In genomic region chr12:10167588-10167987, GRCh38 we compare ENCODE assay signal across 21 cellular contexts. TPM values are rescaled to one million over a fixed set of nuclear protein-coding genes. Genes with fewer than 3 reads are reported as not detected.
DNase-seq lines count a peak whose midpoint lies in the region; ATAC-seq, FAIRE-seq and TF ChIP-seq lines count a peak whose summit lies in the region.
"Had no signal": no experiment of that assay in that cellular context is flagged by ENCODE, and none has a peak within 500 bp of the region (broad histone marks: within the 10 kb centered on the region; RNA-seq: fewer than 3 reads in every experiment).

No MANE protein-coding gene starts in this region.

- 50 to 62% (median 55%) methylated on average over 5 of the region's 5 CpGs for WGBS in heart left ventricle, 4 donors
- 11% methylated on average over 5 of the region's 5 CpGs for WGBS in HepG2 (ENCODE audit: low lambda C conversion rate)

- TF ChIP-seq CTCF in heart left ventricle (IDR thresholded peaks at IDR 0.05), result no peak
- TF ChIP-seq CTCF in HepG2 (CRISPR knock-in tag; IDR thresholded peaks at IDR 0.05), result no peak
- no peak for TF ChIP-seq CTCF in Calu3 (IDR thresholded peaks at IDR 0.05; ENCODE audit: unreplicated experiment)

- no peaks in the 10 kb centered on the region for H4K20me1 ChIP-seq in HepG2 (ENCODE audit: insufficient read depth, low read length)

- ATAC-seq in heart left ventricle (peak in 3 of 4 donors; percentile 39 to 73 (median 61)), HepG2 (peak; percentile 35; the same call in 2 of the 3 replicates), GM21528 (IDR thresholded peaks at IDR 0.05; ENCODE audit: low FRiP score, unreplicated experiment) (no peak)

- H3K9me3 ChIP-seq in heart left ventricle (no peaks in the 10 kb centered on the region), adipocyte (ENCODE audit: control insufficient read depth, low read length) (no peaks in the 10 kb centered on the region), HepG2 (ENCODE audit: low read length) (no peaks in the 10 kb centered on the region)

- H3K9me3 Mint-ChIP-seq in Calu3 (ENCODE audit: low read depth, unreplicated experiment), result no peaks in the 10 kb centered on the region
- H3K9me3 Mint-ChIP-seq: activated naive CD8-positive, alpha-beta T cell treated with anti-CD3 and anti-CD28 coated beads for 36 hours; central memory CD8-positive, alpha-beta T cell; IgD-negative memory B cell; T-helper 2 cell treated with Interferon-gamma antibody and Interleukin-4, amounts not matched to agents 5 μg/mL and 100 μg/mL, for 36 hours had no signal

- H2AFZ ChIP-seq in HepG2 (ENCODE audit: low read length), result no peak overlapping the region
- H2AFZ ChIP-seq: hepatocyte had no signal

- CTCF ChIA-PET in HepG2 (lab: Yijun Ruan, JAX; ENCODE audit: low intra/inter-chr PET ratio, low total read pairs), result no interaction called here
- CTCF ChIA-PET in Calu3 (lab: Charles Lee), result no interaction called here

- TF ChIP-seq EP300 in HepG2 (IDR thresholded peaks at IDR 0.05; ENCODE audit: low read depth in 2 of 2, low read length in 2 of 2) (peak in 1 of 2 experiments; percentile 30; a peak in 1 of 4 replicates), HepG2 (CRISPR knock-in tag; IDR thresholded peaks at IDR 0.05; ENCODE audit: borderline replicate concordance) (no peak)

- in situ Hi-C loops in HepG2 (cut with HindIII; ENCODE audit: extremely low pct_ligation_motif_present, low pct_unique_long_range_greater_than_20kb), result no loop called here

- no peaks in the 10 kb centered on the region for H3K79me2 ChIP-seq in HepG2 (ENCODE audit: insufficient read depth, low read length)
- H3K79me2 ChIP-seq: hepatocyte had no signal

- H3K4me1 Mint-ChIP-seq in Calu3 (ENCODE audit: low read depth, unreplicated experiment), result peaks cover 9% of the 10 kb centered on the region
- H3K4me1 Mint-ChIP-seq: activated naive CD8-positive, alpha-beta T cell treated with anti-CD3 and anti-CD28 coated beads for 36 hours; central memory CD8-positive, alpha-beta T cell had no signal

- no peak for FAIRE-seq in HepG2 (lab: Jason Lieb, UNC)
- FAIRE-seq: urothelium cell line had no signal

- TF ChIP-seq POLR2A in heart left ventricle (IDR thresholded peaks at IDR 0.05), result no peak
- TF ChIP-seq POLR2A in HepG2 (IDR thresholded peaks at IDR 0.05; ENCODE audit: insufficient read depth in 1 of 2, low read depth in 2 of 2, low read length in 2 of 2), result no peak

- no peaks in the 10 kb centered on the region for H3K27me3 ChIP-seq in heart left ventricle
- H3K27me3 ChIP-seq in adipocyte (replicated peaks; ENCODE audit: control insufficient read depth, insufficient read depth, low read length), result no peaks in the 10 kb centered on the region
- H3K27me3 ChIP-seq in HepG2 (ENCODE audit: control insufficient read depth in 1 of 2, insufficient read depth in 2 of 2, low read length in 2 of 2), result no peaks in the 10 kb centered on the region
- H3K27me3 ChIP-seq: hepatocyte had no signal

- no peak overlapping the region for H3K9ac ChIP-seq in adipocyte (ENCODE audit: low read length)
- H3K9ac ChIP-seq in HepG2 (ENCODE audit: insufficient read depth, low read depth, low read length), result no peak overlapping the region

- no peaks in the 10 kb centered on the region for H3K36me3 Mint-ChIP-seq in Calu3 (ENCODE audit: insufficient read depth, unreplicated experiment)
- H3K36me3 Mint-ChIP-seq: activated naive CD8-positive, alpha-beta T cell treated with anti-CD3 and anti-CD28 coated beads for 36 hours; IgD-negative memory B cell had no signal

- DNase-seq in heart left ventricle (no peak), cardiac septum (ENCODE audit: low spot score) (no peak), adipocyte (ENCODE audit: low read depth) (peak; percentile 56), HepG2 (ENCODE audit: low spot score) (peak; percentile 29), 8988T (no peak), Calu3 (no peak), DMS79 (lab: John Stamatoyannopoulos, UW) (no peak)
- DNase-seq: activated CD4-positive, alpha-beta T cell treated with anti-CD3 and anti-CD28 coated beads for 4 hours; activated naive CD8-positive, alpha-beta T cell treated with anti-CD3 and anti-CD28 coated beads for 36 hours; GOT3; mammary epithelial cell; NCI-H1417; stimulated activated CD4-positive, alpha-beta T cell treated with anti-CD3 and anti-CD28 coated beads, Interleukin-4, amount 100 ng/mL, for 4 hours had no signal

- POLR2A ChIA-PET in HepG2 (lab: Yijun Ruan, JAX), result no interaction called here

- intact Hi-C loops in heart left ventricle (cut with DNase I), result no loop called here
- intact Hi-C loops in cardiac septum (cut with DNase I), result no loop called here
- intact Hi-C loops in HepG2 (cut with micrococcal nuclease; ENCODE audit: unreplicated experiment), result no loop called here
- intact Hi-C loops in Calu3 (cut with micrococcal nuclease; ENCODE audit: unreplicated experiment), result no loop called here

- no peak overlapping the region for H3K4me2 ChIP-seq in HepG2 (ENCODE audit: low read depth, low read length)
- H3K4me2 ChIP-seq: hepatocyte had no signal

- H3K27me3 Mint-ChIP-seq in Calu3 (ENCODE audit: unreplicated experiment), result no peaks in the 10 kb centered on the region

- peaks cover 0 to 25% (median 0%) of the 10 kb centered on the region in 12 donors for H3K4me1 ChIP-seq in heart left ventricle
- H3K4me1 ChIP-seq in adipocyte (ENCODE audit: control insufficient read depth, insufficient read depth, low read length), result peaks cover 8% of the 10 kb centered on the region
- H3K4me1 ChIP-seq in HepG2 (ENCODE audit: insufficient read depth, low read length), result no peaks in the 10 kb centered on the region

- TF ChIP-seq RAD21 in HepG2 (CRISPR knock-in tag; IDR thresholded peaks at IDR 0.05), result no peak

- no peak overlapping the region for H3K27ac Mint-ChIP-seq in Calu3 (ENCODE audit: unreplicated experiment)
- H3K27ac Mint-ChIP-seq: activated naive CD8-positive, alpha-beta T cell treated with anti-CD3 and anti-CD28 coated beads for 36 hours; IgD-negative memory B cell; T-helper 2 cell treated with Interferon-gamma antibody and Interleukin-4, amounts not matched to agents 5 μg/mL and 100 μg/mL, for 36 hours had no signal

- H3K4me3 ChIP-seq in heart left ventricle (no peak overlapping the region), adipocyte (ENCODE audit: low read length) (peak overlapping the region; percentile 27), HepG2 (replicated peaks in 1 of 3; ENCODE audit: insufficient read depth in 1 of 3, low read depth in 2 of 3, low read length in 3 of 3) (no peak overlapping the region)
- H3K4me3 ChIP-seq: hepatocyte had no signal

- H3K4me3 Mint-ChIP-seq in Calu3 (ENCODE audit: low read depth, unreplicated experiment), result no peak overlapping the region
- H3K4me3 Mint-ChIP-seq: activated naive CD8-positive, alpha-beta T cell treated with anti-CD3 and anti-CD28 coated beads for 36 hours; central memory CD8-positive, alpha-beta T cell; IgD-negative memory B cell; T-helper 2 cell treated with Interferon-gamma antibody and Interleukin-4, amounts not matched to agents 5 μg/mL and 100 μg/mL, for 36 hours had no signal

- H3K27ac ChIP-seq in heart left ventricle (peak overlapping the region in 1 of 12 donors; percentile 61), HepG2 (ENCODE audit: extremely low read length, insufficient read depth, low read length) (no peak overlapping the region)
- H3K27ac ChIP-seq: hepatocyte had no signal

- BruUV-seq in HepG2 (replicated peaks; lab: Mats Ljungman, UMichigan) (no TSS peak), Calu3 (replicated peaks; lab: Mats Ljungman, UMichigan) (no TSS peak)

- H3K36me3 ChIP-seq in heart left ventricle (no peaks in the 10 kb centered on the region), adipocyte (ENCODE audit: control insufficient read depth, insufficient read depth, low read length, severe bottlenecking) (no peaks in the 10 kb centered on the region), HepG2 (replicated peaks in 1 of 2; ENCODE audit: control insufficient read depth in 1 of 2, insufficient read depth in 2 of 2, low read length in 2 of 2) (no peaks in the 10 kb centered on the region)

RNA-seq across cellular contexts. Expression of gene OLR1, which starts 4.3 kb away (rescaled TPM):
- total RNA-seq in heart left ventricle (1 to 10 TPM in 2 of 9 donors, under 1 TPM in 5, not detected in 2; 0.34 to 1.6 (median 0.81) TPM), cardiac septum (0.43 TPM), HepG2 (2016; rRNA removed; fragmentation: Illumina TruSeq; extraction: Trizol) (not detected in 2 replicates), Calu3 (2022) (not detected in 2 replicates)
- polyA plus RNA-seq in heart left ventricle (under 1 TPM; 0.07 to 0.38 TPM), HepG2 (2011; rRNA removed) (not detected in 2 replicates)
- total RNA-seq in HepG2 (2016; cell fraction: cytosol; rRNA removed; fragmentation: Illumina TruSeq; extraction: Trizol; ENCODE audit: low read depth), result not detected in 2 replicates
- total RNA-seq in HepG2 (2016; cell fraction: insoluble cytoplasmic fraction; rRNA removed; fragmentation: Illumina TruSeq; extraction: Trizol), result not detected in 2 replicates
- total RNA-seq in HepG2 (2016; cell fraction: membrane; rRNA removed; fragmentation: Illumina TruSeq; extraction: Trizol), result not detected in 2 replicates
- total RNA-seq in HepG2 (2016; cell fraction: nucleus; rRNA removed; fragmentation: Illumina TruSeq; extraction: Trizol), result not detected in 2 replicates
- 0.04 TPM in 1 of 2 replicates, not detected in the other for polyA plus RNA-seq in HepG2 (2011; cell fraction: cytosol; rRNA removed)
- polyA plus RNA-seq in HepG2 (2011; cell fraction: nucleus; rRNA removed), result not detected in 2 replicates
- not detected in 2 replicates for polyA plus RNA-seq in HepG2 (2012)
- polyA plus RNA-seq in HepG2 (2016; cell fraction: cytosol; fragmentation: Illumina TruSeq; extraction: Trizol; ENCODE audit: low read depth), result not detected in 2 replicates
- polyA plus RNA-seq in HepG2 (2016; cell fraction: insoluble cytoplasmic fraction; fragmentation: Illumina TruSeq; extraction: Trizol; ENCODE audit: low read depth), result not detected in 2 replicates
- not detected in 2 replicates for polyA plus RNA-seq in HepG2 (2016; cell fraction: membrane; fragmentation: Illumina TruSeq; extraction: Trizol; ENCODE audit: low read depth)
- not detected in 2 replicates for polyA plus RNA-seq in HepG2 (2016; cell fraction: nucleus; fragmentation: Illumina TruSeq; extraction: Trizol; ENCODE audit: insufficient read depth, low read depth)
- polyA minus RNA-seq in HepG2 (2011; rRNA and poly(A)+ RNA removed; ENCODE audit: low replicate concordance), result 38.5 TPM in 1 of 2 replicates, not detected in the other
- polyA minus RNA-seq in HepG2 (2011; cell fraction: cytosol; rRNA and poly(A)+ RNA removed), result 0.59 and 0.62 TPM in 2 replicates
- 0.52 TPM in 1 of 2 replicates, not detected in the other for polyA minus RNA-seq in HepG2 (2011; cell fraction: nucleus; rRNA and poly(A)+ RNA removed)
- total RNA-seq: activated naive CD8-positive, alpha-beta T cell treated with anti-CD3 and anti-CD28 coated beads for 36 hours; NCI-H460; RPMI7951 had no signal
- polyA plus RNA-seq: IgD-negative memory B cell had no signal

RNA-seq across cellular contexts. Expression of gene TMEM52B, which starts 11.2 kb away (rescaled TPM):
- total RNA-seq in heart left ventricle, result under 1 TPM in 1 of 9 donors, not detected in 8; 0.53 TPM
- polyA plus RNA-seq in heart left ventricle, result under 1 TPM in 1 of 2 donors, not detected in 1; 0.03 TPM
- total RNA-seq in cardiac septum, result not detected
- not detected in 2 replicates for total RNA-seq in HepG2 (2016; rRNA removed; fragmentation: Illumina TruSeq; extraction: Trizol)
- total RNA-seq in HepG2 (2016; cell fraction: cytosol; rRNA removed; fragmentation: Illumina TruSeq; extraction: Trizol; ENCODE audit: low read depth), result not detected in 2 replicates
- not detected in 2 replicates for total RNA-seq in HepG2 (2016; cell fraction: insoluble cytoplasmic fraction; rRNA removed; fragmentation: Illumina TruSeq; extraction: Trizol)
- total RNA-seq in HepG2 (2016; cell fraction: membrane; rRNA removed; fragmentation: Illumina TruSeq; extraction: Trizol), result not detected in 2 replicates
- total RNA-seq in HepG2 (2016; cell fraction: nucleus; rRNA removed; fragmentation: Illumina TruSeq; extraction: Trizol), result not detected in 2 replicates
- polyA plus RNA-seq in HepG2 (2011; rRNA removed), result not detected in 2 replicates
- not detected in 2 replicates for polyA plus RNA-seq in HepG2 (2011; cell fraction: cytosol; rRNA removed)
- polyA plus RNA-seq in HepG2 (2011; cell fraction: nucleus; rRNA removed), result not detected in 2 replicates
- polyA plus RNA-seq in HepG2 (2012), result not detected in 2 replicates
- not detected in 2 replicates for polyA plus RNA-seq in HepG2 (2016; cell fraction: cytosol; fragmentation: Illumina TruSeq; extraction: Trizol; ENCODE audit: low read depth)
- not detected in 2 replicates for polyA plus RNA-seq in HepG2 (2016; cell fraction: insoluble cytoplasmic fraction; fragmentation: Illumina TruSeq; extraction: Trizol; ENCODE audit: low read depth)
- not detected in 2 replicates for polyA plus RNA-seq in HepG2 (2016; cell fraction: membrane; fragmentation: Illumina TruSeq; extraction: Trizol; ENCODE audit: low read depth)
- polyA plus RNA-seq in HepG2 (2016; cell fraction: nucleus; fragmentation: Illumina TruSeq; extraction: Trizol; ENCODE audit: insufficient read depth, low read depth), result not detected in 2 replicates
- 8.1 TPM in 1 of 2 replicates, not detected in the other for polyA minus RNA-seq in HepG2 (2011; rRNA and poly(A)+ RNA removed; ENCODE audit: low replicate concordance)
- polyA minus RNA-seq in HepG2 (2011; cell fraction: cytosol; rRNA and poly(A)+ RNA removed), result not detected in 2 replicates
- not detected in 2 replicates for polyA minus RNA-seq in HepG2 (2011; cell fraction: nucleus; rRNA and poly(A)+ RNA removed)
- total RNA-seq in Calu3 (2022), result not detected in 2 replicates
- total RNA-seq: activated naive CD8-positive, alpha-beta T cell treated with anti-CD3 and anti-CD28 coated beads for 36 hours; mammary epithelial cell; NCI-H460; RPMI7951 had no signal
- polyA plus RNA-seq: IgD-negative memory B cell, mammary epithelial cell had no signal

RNA-seq across cellular contexts. Expression of gene CLEC7A, which starts 37.6 kb away (rescaled TPM):
- total RNA-seq in heart left ventricle (10 to 100 TPM in 1 of 9 donors, 1 to 10 TPM in 6, under 1 TPM in 2; 0.83 to 31.5 (median 1.9) TPM), cardiac septum (2.6 TPM), HepG2 (2016; rRNA removed; fragmentation: Illumina TruSeq; extraction: Trizol) (not detected in 2 replicates), Calu3 (2022) (1.2 and 1.4 TPM in 2 replicates)
- polyA plus RNA-seq in heart left ventricle (1 to 10 TPM; 1.1 to 2.7 TPM), HepG2 (2011; rRNA removed) (not detected in 2 replicates)
- not detected in 2 replicates for total RNA-seq in HepG2 (2016; cell fraction: cytosol; rRNA removed; fragmentation: Illumina TruSeq; extraction: Trizol; ENCODE audit: low read depth)
- not detected in 2 replicates for total RNA-seq in HepG2 (2016; cell fraction: insoluble cytoplasmic fraction; rRNA removed; fragmentation: Illumina TruSeq; extraction: Trizol)
- total RNA-seq in HepG2 (2016; cell fraction: membrane; rRNA removed; fragmentation: Illumina TruSeq; extraction: Trizol), result not detected in 2 replicates
- not detected in 2 replicates for total RNA-seq in HepG2 (2016; cell fraction: nucleus; rRNA removed; fragmentation: Illumina TruSeq; extraction: Trizol)
- polyA plus RNA-seq in HepG2 (2011; cell fraction: cytosol; rRNA removed), result not detected in 2 replicates
- polyA plus RNA-seq in HepG2 (2011; cell fraction: nucleus; rRNA removed), result not detected in 2 replicates
- not detected in 2 replicates for polyA plus RNA-seq in HepG2 (2012)
- not detected in 2 replicates for polyA plus RNA-seq in HepG2 (2016; cell fraction: cytosol; fragmentation: Illumina TruSeq; extraction: Trizol; ENCODE audit: low read depth)
- not detected in 2 replicates for polyA plus RNA-seq in HepG2 (2016; cell fraction: insoluble cytoplasmic fraction; fragmentation: Illumina TruSeq; extraction: Trizol; ENCODE audit: low read depth)
- not detected in 2 replicates for polyA plus RNA-seq in HepG2 (2016; cell fraction: membrane; fragmentation: Illumina TruSeq; extraction: Trizol; ENCODE audit: low read depth)
- polyA plus RNA-seq in HepG2 (2016; cell fraction: nucleus; fragmentation: Illumina TruSeq; extraction: Trizol; ENCODE audit: insufficient read depth, low read depth), result not detected in 2 replicates
- not detected in 2 replicates for polyA minus RNA-seq in HepG2 (2011; rRNA and poly(A)+ RNA removed; ENCODE audit: low replicate concordance)
- not detected in 2 replicates for polyA minus RNA-seq in HepG2 (2011; cell fraction: cytosol; rRNA and poly(A)+ RNA removed)
- not detected in 2 replicates for polyA minus RNA-seq in HepG2 (2011; cell fraction: nucleus; rRNA and poly(A)+ RNA removed)
- total RNA-seq: activated naive CD8-positive, alpha-beta T cell treated with anti-CD3 and anti-CD28 coated beads for 36 hours; mammary epithelial cell; NCI-H460; RPMI7951 had no signal

RNA-seq across cellular contexts. Expression of gene GABARAPL1, which starts 45.1 kb away (rescaled TPM):
- total RNA-seq in heart left ventricle (100 to 1,000 TPM; 212 to 790 (median 297) TPM), cardiac septum (280 TPM), HepG2 (2016; rRNA removed; fragmentation: Illumina TruSeq; extraction: Trizol) (7.9 and 8.1 TPM in 2 replicates), Calu3 (2022) (54.8 and 61.0 TPM in 2 replicates)
- polyA plus RNA-seq in heart left ventricle (100 to 1,000 TPM; 126 to 258 TPM), HepG2 (2011; rRNA removed) (26.1 and 28.1 TPM in 2 replicates)
- total RNA-seq in HepG2 (2016; cell fraction: cytosol; rRNA removed; fragmentation: Illumina TruSeq; extraction: Trizol; ENCODE audit: low read depth), result 1.2 and 2.7 TPM in 2 replicates
- total RNA-seq in HepG2 (2016; cell fraction: insoluble cytoplasmic fraction; rRNA removed; fragmentation: Illumina TruSeq; extraction: Trizol), result 6.8 and 8.2 TPM in 2 replicates
- 3.7 and 3.8 TPM in 2 replicates for total RNA-seq in HepG2 (2016; cell fraction: membrane; rRNA removed; fragmentation: Illumina TruSeq; extraction: Trizol)
- 7.5 and 9.5 TPM in 2 replicates for total RNA-seq in HepG2 (2016; cell fraction: nucleus; rRNA removed; fragmentation: Illumina TruSeq; extraction: Trizol)
- 12.7 and 20.6 TPM in 2 replicates for polyA plus RNA-seq in HepG2 (2011; cell fraction: cytosol; rRNA removed)
- 18.1 and 27.4 TPM in 2 replicates for polyA plus RNA-seq in HepG2 (2011; cell fraction: nucleus; rRNA removed)
- polyA plus RNA-seq in HepG2 (2012), result 30.3 and 43.8 TPM in 2 replicates
- polyA plus RNA-seq in HepG2 (2016; cell fraction: cytosol; fragmentation: Illumina TruSeq; extraction: Trizol; ENCODE audit: low read depth), result 1.2 and 1.3 TPM in 2 replicates
- polyA plus RNA-seq in HepG2 (2016; cell fraction: insoluble cytoplasmic fraction; fragmentation: Illumina TruSeq; extraction: Trizol; ENCODE audit: low read depth), result 8.5 and 10.9 TPM in 2 replicates
- polyA plus RNA-seq in HepG2 (2016; cell fraction: membrane; fragmentation: Illumina TruSeq; extraction: Trizol; ENCODE audit: low read depth), result 2.4 and 2.8 TPM in 2 replicates
- 8.0 and 9.3 TPM in 2 replicates for polyA plus RNA-seq in HepG2 (2016; cell fraction: nucleus; fragmentation: Illumina TruSeq; extraction: Trizol; ENCODE audit: insufficient read depth, low read depth)
- polyA minus RNA-seq in HepG2 (2011; rRNA and poly(A)+ RNA removed; ENCODE audit: low replicate concordance), result 14.5 and 98.1 TPM in 2 replicates
- polyA minus RNA-seq in HepG2 (2011; cell fraction: cytosol; rRNA and poly(A)+ RNA removed), result 10.8 and 14.2 TPM in 2 replicates
- 17.0 and 23.5 TPM in 2 replicates for polyA minus RNA-seq in HepG2 (2011; cell fraction: nucleus; rRNA and poly(A)+ RNA removed)

Comparison
In these comparisons a context has a peak if more than half of its experiments do, and no peak if none do; other contexts are left out.
1. DNase-seq: peak in adipocyte (single experiment) and HepG2 (single experiment); none in heart left ventricle (0 of 5), cardiac septum (single experiment), 8988T (single experiment), Calu3 (single experiment) and DMS79 (single experiment).